In the genomic region with DNA sequence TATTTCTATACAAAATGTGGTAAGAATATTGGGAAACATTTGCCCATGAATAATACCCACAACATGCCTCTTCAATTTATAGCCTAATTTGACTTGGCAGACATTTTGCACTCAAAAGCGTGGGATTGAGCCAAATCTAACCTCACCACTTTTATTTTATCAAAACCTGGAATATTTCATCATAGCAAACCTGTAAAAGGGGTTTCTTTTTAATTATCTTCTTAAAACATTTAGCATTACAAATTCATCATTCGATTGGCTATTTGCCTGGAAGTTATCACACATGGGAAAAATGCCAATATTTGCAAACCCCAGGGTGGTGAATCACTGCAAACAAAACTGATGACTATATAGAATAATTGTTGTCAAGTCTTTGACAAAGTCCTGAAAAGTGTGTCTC, we compare ENCODE assay signal across 21 cellular contexts. TPM values are rescaled to one million over a fixed set of nuclear protein-coding genes. Genes with fewer than 3 reads are reported as not detected.
DNase-seq lines count a peak whose midpoint lies in the region; ATAC-seq, FAIRE-seq and TF ChIP-seq lines count a peak whose summit lies in the region.
"Had no signal": no experiment of that assay in that cellular context is flagged by ENCODE, and none has a peak within 500 bp of the region (broad histone marks: within the 10 kb centered on the region; RNA-seq: fewer than 3 reads in every experiment).

No MANE protein-coding gene starts in this region.

- POLR2A ChIA-PET in RWPE1 (lab: Yijun Ruan, JAX; ENCODE audit: low non-redundant PET), result no interaction called here

- H3K36me3 ChIP-seq in bronchial epithelial cell (ENCODE audit: control insufficient read depth, insufficient read depth, low read length), result no peaks in the 10 kb centered on the region

- no peak overlapping the region for H3K27ac ChIP-seq in RWPE1
- H3K27ac ChIP-seq: PC-9 had no signal

- DNase-seq in NCI-H1105 treated with DMSO at 0.1 percent for 48 hours (lab: John Stamatoyannopoulos, UW) (peak; percentile 43), NCI-H1105 (lab: John Stamatoyannopoulos, UW) (no peak), GM19239 (ENCODE audit: insufficient read length, low spot score) (no peak), RWPE1 (ENCODE audit: low spot score) (peak; percentile 0), bronchial epithelial cell (ENCODE audit: low read depth) (peak; percentile 54)
- no peak for DNase-seq in activated naive CD4-positive, alpha-beta T cell (lab: John Stamatoyannopoulos, UW)
- DNase-seq: 8988T, GF-D8, NCI-H1436 treated with DMSO at 0.1 percent for 48 hours, NCI-H2029, NCI-H82 had no signal

- CTCF ChIA-PET in RWPE1 (lab: Yijun Ruan, JAX), result interaction anchor here (0.6 kb wide), 1 partner anchor 341 kb away, joined by 3 read pairs; no protein-coding TSS in a partner anchor

- no peaks in the 10 kb centered on the region for H3K27me3 ChIP-seq in bronchial epithelial cell (ENCODE audit: control insufficient read depth, insufficient read depth, low read length)

- peak; percentile 57 for FAIRE-seq in GM19239 (lab: Jason Lieb, UNC)
- no peak for FAIRE-seq in bronchial epithelial cell (lab: Jason Lieb, UNC)
- FAIRE-seq: GM12878, K562 had no signal

- no peak for ATAC-seq in HG02610 (IDR thresholded peaks at IDR 0.05; ENCODE audit: unreplicated experiment)
- no peak for ATAC-seq in GM18873 (IDR thresholded peaks at IDR 0.05; ENCODE audit: low FRiP score, unreplicated experiment)
- ATAC-seq: GM12878, GM23338, HCT116, K562 had no signal

- TF ChIP-seq CTCF in RWPE1 (conservative IDR thresholded peaks at IDR 0.05; ENCODE audit: low read depth), result no peak
- TF ChIP-seq CTCF in bronchial epithelial cell (IDR thresholded peaks at IDR 0.05; ENCODE audit: insufficient read depth, low read length, severe bottlenecking), result no peak

- no peak overlapping the region for H3K4me3 ChIP-seq in bronchial epithelial cell (ENCODE audit: low read depth, low read length)
- H3K4me3 ChIP-seq: GM12878, GM23338, K562, PC-9 had no signal

RNA-seq across cellular contexts. Expression of a gene that starts 56.2 kb away (rescaled TPM):
- total RNA-seq in bronchial epithelial cell, result 0.26 TPM in 2 replicates
- total RNA-seq: B cell, GM12878, GM23338, NCI-H460, SK-MEL-5 had no signal

Comparison
In these comparisons a context has a peak if more than half of its experiments do, and no peak if none do; other contexts are left out.
1. DNase-seq: peak in NCI-H1105 treated with DMSO at 0.1 percent for 48 hours (single experiment), RWPE1 (single experiment) and bronchial epithelial cell (single experiment); none in NCI-H1105 (single experiment), GM19239 (single experiment) and activated naive CD4-positive, alpha-beta T cell (0 of 4).